In the genomic region with DNA sequence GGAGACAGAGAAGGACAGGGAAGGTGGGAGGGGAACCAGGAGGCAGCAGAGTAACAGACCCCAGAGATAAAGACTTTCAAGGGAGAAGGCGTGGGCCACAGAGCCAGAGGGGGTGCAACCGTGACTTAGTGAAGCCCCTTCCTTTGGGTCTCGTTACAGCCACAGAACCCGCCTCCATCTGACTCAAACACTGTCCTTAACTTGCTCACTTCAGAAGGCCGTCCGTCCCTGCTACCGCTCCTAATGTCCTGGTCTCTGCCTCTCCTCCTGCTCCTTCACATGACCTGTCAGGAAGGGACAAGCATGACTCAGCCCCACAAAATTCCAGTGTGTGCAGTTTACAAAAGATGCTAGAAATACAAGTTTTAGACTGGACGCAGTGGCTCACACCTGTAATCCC, we compare ENCODE assay signal across 24 cellular contexts. TPM values are rescaled to one million over a fixed set of nuclear protein-coding genes. Genes with fewer than 3 reads are reported as not detected.
DNase-seq lines count a peak whose midpoint lies in the region; ATAC-seq and TF ChIP-seq lines count a peak whose summit lies in the region.
"Had no signal": no experiment of that assay in that cellular context is flagged by ENCODE, and none has a peak within 500 bp of the region (broad histone marks: within the 10 kb centered on the region; RNA-seq: fewer than 3 reads in every experiment).

No MANE protein-coding gene starts in this region.

- H3K36me3 ChIP-seq in right atrium auricular region: no peaks in the 10 kb centered on the region
- H3K36me3 ChIP-seq: BLaER1, HAP-1 had no signal

- no peak overlapping the region for H3K4me3 ChIP-seq in right atrium auricular region
- H3K4me3 ChIP-seq: BLaER1, GM12878, HAP-1 had no signal

- intact Hi-C loops in Right ventricle myocardium inferior (cut with DNase I): no loop called here
- intact Hi-C loops in sciatic nerve (cut with DNase I): no loop called here

- DNase-seq in Right ventricle myocardium inferior (ENCODE audit: missing footprints) (peak; percentile 13), right atrium auricular region (ENCODE audit: low spot score) (no peak), SW480 (ENCODE audit: low spot score) (peak; percentile 6), sciatic nerve (ENCODE audit: low spot score) (peak; percentile 32), D341Med (ENCODE audit: low spot score) (no peak), GM10248 (ENCODE audit: extremely low spot score) (no peak), RWPE1 (ENCODE audit: low spot score) (no peak)
- DNase-seq: CD4-positive, CD25-positive, alpha-beta regulatory T cell; GOT3; IMR-90; KG1; NCI-H1092 treated with DMSO at 0.1 percent for 48 hours; NCI-H1436; NCI-H187; NCI-H2081 treated with DMSO at 0.1 percent for 48 hours; NCI-H2171; NCI-H226; NCI-H510A; NCI-H69; SK-N-SH had no signal

- TF ChIP-seq CTCF in right atrium auricular region (IDR thresholded peaks at IDR 0.05) (no peak), GM10248 (IDR thresholded peaks at IDR 0.05; ENCODE audit: control extremely low read depth, extremely low read depth, low read depth, missing control alignments) (no peak), RWPE1 (conservative IDR thresholded peaks at IDR 0.05; ENCODE audit: low read depth) (no peak)

- CTCF ChIA-PET in GM10248 (lab: Yijun Ruan, JAX) (no interaction called here), RWPE1 (lab: Yijun Ruan, JAX) (no interaction called here)

- H3K27me3 ChIP-seq in right atrium auricular region: no peaks in the 10 kb centered on the region
- H3K27me3 ChIP-seq: BLaER1 had no signal

- H3K27ac ChIP-seq in right atrium auricular region (no peak overlapping the region), RWPE1 (no peak overlapping the region)
- H3K27ac ChIP-seq: BLaER1 had no signal

- POLR2A ChIA-PET in GM10248 (lab: Yijun Ruan, JAX) (no interaction called here), RWPE1 (lab: Yijun Ruan, JAX; ENCODE audit: low non-redundant PET) (no interaction called here)

- no peaks in the 10 kb centered on the region for H3K9me3 ChIP-seq in right atrium auricular region
- H3K9me3 ChIP-seq: HAP-1, SK-N-SH had no signal

- no peaks in the 10 kb centered on the region for H3K4me1 ChIP-seq in right atrium auricular region
- H3K4me1 ChIP-seq: HAP-1 had no signal

- no peak for ATAC-seq in Right ventricle myocardium inferior
- ATAC-seq in sciatic nerve: no peak
- ATAC-seq: GM12878, Panc1 had no signal

RNA-seq across cellular contexts. Expression of gene RIMBP2, which starts 18.0 kb away (rescaled TPM):
- total RNA-seq in Right ventricle myocardium inferior (not detected), right atrium auricular region (under 1 TPM in 1 of 2 donors, not detected in 1; 0.04 TPM), sciatic nerve (1.6 TPM)
- total RNA-seq: CD4-positive, CD25-positive, alpha-beta regulatory T cell; IMR-90 had no signal

Comparison
In these comparisons a context has a peak if more than half of its experiments do, and no peak if none do; other contexts are left out.
1. DNase-seq: peak in Right ventricle myocardium inferior (single experiment), SW480 (single experiment) and sciatic nerve (single experiment); none in right atrium auricular region (single experiment), D341Med (single experiment), GM10248 (single experiment) and RWPE1 (single experiment).